Comparison of ENCODE assay signal across 32 cellular contexts in the genomic region with DNA sequence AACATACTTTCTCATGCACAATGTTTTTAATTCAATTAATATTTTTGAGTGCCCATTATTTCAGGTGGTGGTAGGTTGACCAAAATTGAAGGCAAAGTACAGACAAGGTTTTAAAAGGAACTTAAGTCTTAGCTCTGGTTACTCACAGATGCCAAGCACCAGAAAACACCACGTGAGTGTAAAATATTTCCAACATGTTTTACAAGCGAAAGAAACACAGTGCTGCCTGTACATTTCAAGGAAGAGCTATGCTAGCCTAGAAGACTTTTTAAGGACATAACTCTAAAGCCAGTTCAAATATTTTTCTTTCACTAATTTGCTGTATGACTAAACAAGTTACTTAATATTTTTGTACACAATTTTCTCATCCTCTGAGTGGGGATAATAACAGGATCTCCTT.
"Had no signal": no experiment of that assay in that cellular context is flagged by ENCODE, and none has a peak within 500 bp of the region (broad histone marks: within the 10 kb centered on the region; RNA-seq: fewer than 3 reads in every experiment).

No MANE protein-coding gene starts in this region.

- H3K27ac ChIP-seq: adrenal gland, body of pancreas, esophagus muscularis mucosa, foreskin keratinocyte, gastrocnemius medialis, heart left ventricle, hepatocyte had no signal

- H3K4me3 Mint-ChIP-seq: activated CD4-positive, alpha-beta memory T cell treated with anti-CD3 and anti-CD28 coated beads, Interleukin-2, amount 10 ng/mL, durations not matched to agents 7 days and 5 days; activated CD4-positive, alpha-beta T cell treated with anti-CD3 and anti-CD28 coated beads for 36 hours; activated CD4-positive, alpha-beta T cell treated with anti-CD3 and anti-CD28 coated beads, Interleukin-2, amount 10 ng/mL, durations not matched to agents 24 days and 14 days; activated naive CD8-positive, alpha-beta T cell; activated T-cell treated with anti-CD3 and anti-CD28 coated beads, Interleukin-2, amount 50 U/mL, for 24 hours; activated T-cell treated with anti-CD3 and anti-CD28 coated beads, Interleukin-2, amount 50 U/mL, for 72 hours; effector memory CD8-positive, alpha-beta T cell had no signal

- H3K9me3 Mint-ChIP-seq: activated CD4-positive, alpha-beta T cell treated with anti-CD3 and anti-CD28 coated beads, Interleukin-2, amount 10 ng/mL, durations not matched to agents 24 days and 14 days had no signal

- FAIRE-seq: colon had no signal

- H3K4me2 ChIP-seq: hepatocyte had no signal

- H3K27me3 ChIP-seq: adrenal gland, body of pancreas, esophagus muscularis mucosa, foreskin keratinocyte, gastrocnemius medialis, heart left ventricle, hepatocyte had no signal

- H3K4me1 Mint-ChIP-seq: activated CD4-positive, alpha-beta memory T cell treated with anti-CD3 and anti-CD28 coated beads, Interleukin-2, amount 10 ng/mL, durations not matched to agents 7 days and 5 days; activated CD4-positive, alpha-beta T cell treated with anti-CD3 and anti-CD28 coated beads for 36 hours; activated CD4-positive, alpha-beta T cell treated with anti-CD3 and anti-CD28 coated beads, Interleukin-2, amount 10 ng/mL, durations not matched to agents 24 days and 14 days had no signal

- DNase-seq: activated CD4-positive, alpha-beta memory T cell treated with anti-CD3 and anti-CD28 coated beads, Interleukin-2, amount 10 ng/mL, durations not matched to agents 7 days and 5 days; activated CD4-positive, alpha-beta T cell treated with anti-CD3 and anti-CD28 coated beads for 36 hours; activated CD4-positive, alpha-beta T cell treated with anti-CD3 and anti-CD28 coated beads, Interleukin-2, amount 10 ng/mL, durations not matched to agents 24 days and 14 days; activated CD4-positive, CD25-positive, alpha-beta regulatory T cell; activated CD4-positive, CD25-positive, alpha-beta regulatory T cell treated with anti-CD3 and anti-CD28 coated beads, Interleukin-2, amount 50 U/mL, for 72 hours; activated CD8-positive, alpha-beta memory T cell treated with anti-CD3 and anti-CD28 coated beads, Interleukin-2, amount 50 U/mL, for 48 hours; activated effector memory CD4-positive, alpha-beta T cell treated with Interleukin-2 at 50 U/mL for 16 hours; activated gamma-delta T cell treated with Interleukin-2 at 50 U/mL for 16 hours; activated naive CD4-positive, alpha-beta T cell treated with anti-CD3 and anti-CD28 coated beads, Interleukin-2, amount 50 U/mL, for 16 hours; activated naive CD4-positive, alpha-beta T cell treated with Interleukin-2 at 50 U/mL for 16 hours; activated T-cell treated with anti-CD3 and anti-CD28 coated beads for 4 hours; activated T-cell treated with anti-CD3 and anti-CD28 coated beads, Interleukin-2, amount 50 U/mL, for 24 hours; activated T-cell treated with anti-CD3 and anti-CD28 coated beads, Interleukin-2, amount 50 U/mL, for 72 hours; adrenal gland; amygdala; aorta; body of pancreas; caudate nucleus; cortex of kidney; dermis blood vessel endothelial cell; effector CD4-positive, alpha-beta T cell; effector memory CD8-positive, alpha-beta T cell; erythroblast; foreskin keratinocyte; gastrocnemius medialis; glutamatergic neuron; heart left ventricle; T-helper 2 cell had no signal

- H3K79me2 ChIP-seq: hepatocyte had no signal

- H3K9me3 ChIP-seq: adrenal gland, body of pancreas, gastrocnemius medialis had no signal

- H3K36me3 ChIP-seq: adrenal gland, esophagus muscularis mucosa, gastrocnemius medialis, heart left ventricle had no signal

- H3K27ac Mint-ChIP-seq: activated CD4-positive, alpha-beta memory T cell treated with anti-CD3 and anti-CD28 coated beads, Interleukin-2, amount 10 ng/mL, durations not matched to agents 7 days and 5 days; activated CD4-positive, alpha-beta T cell treated with anti-CD3 and anti-CD28 coated beads for 36 hours; activated CD4-positive, alpha-beta T cell treated with anti-CD3 and anti-CD28 coated beads, Interleukin-2, amount 10 ng/mL, durations not matched to agents 24 days and 14 days; activated naive CD8-positive, alpha-beta T cell; activated T-cell treated with anti-CD3 and anti-CD28 coated beads, Interleukin-2, amount 50 U/mL, for 24 hours; activated T-cell treated with anti-CD3 and anti-CD28 coated beads, Interleukin-2, amount 50 U/mL, for 72 hours; effector memory CD8-positive, alpha-beta T cell had no signal

- H2AFZ ChIP-seq: hepatocyte had no signal

- H3K4me3 ChIP-seq: adrenal gland, body of pancreas, esophagus muscularis mucosa, gastrocnemius medialis, heart left ventricle, hepatocyte had no signal

- H3K36me3 Mint-ChIP-seq: activated naive CD8-positive, alpha-beta T cell had no signal

- H3K27me3 Mint-ChIP-seq: activated CD4-positive, alpha-beta memory T cell treated with anti-CD3 and anti-CD28 coated beads, Interleukin-2, amount 10 ng/mL, durations not matched to agents 7 days and 5 days; activated CD4-positive, alpha-beta T cell treated with anti-CD3 and anti-CD28 coated beads for 36 hours; activated CD4-positive, alpha-beta T cell treated with anti-CD3 and anti-CD28 coated beads, Interleukin-2, amount 10 ng/mL, durations not matched to agents 24 days and 14 days; activated naive CD8-positive, alpha-beta T cell; activated T-cell treated with anti-CD3 and anti-CD28 coated beads, Interleukin-2, amount 50 U/mL, for 24 hours; effector memory CD8-positive, alpha-beta T cell had no signal

- H3K4me1 ChIP-seq: adrenal gland, body of pancreas, esophagus muscularis mucosa, foreskin keratinocyte, gastrocnemius medialis, heart left ventricle had no signal
